ENCODE assay signal across 8 cellular contexts in genomic region chrX:48945517-48946348, GRCh38. TPM values are rescaled to one million over a fixed set of nuclear protein-coding genes. Genes with fewer than 3 reads are reported as not detected.
DNase-seq lines count a peak whose midpoint lies in the region; ATAC-seq and TF ChIP-seq lines count a peak whose summit lies in the region.

No MANE protein-coding gene starts in this region.

- peak; percentile 81 for TF ChIP-seq CTCF in 22Rv1 (IDR thresholded peaks at IDR 0.05)
- TF ChIP-seq CTCF in endothelial cell (IDR thresholded peaks at IDR 0.05; ENCODE audit: unreplicated experiment), result no peak

- no peak overlapping the region for H3K27ac ChIP-seq in 22Rv1

- no peak for ATAC-seq in HG02938 (IDR thresholded peaks at IDR 0.05; ENCODE audit: unreplicated experiment)

- H3K27ac Mint-ChIP-seq in endothelial cell (ENCODE audit: unreplicated experiment), result no peak overlapping the region

- H3K9me3 Mint-ChIP-seq in endothelial cell (ENCODE audit: unreplicated experiment), result no peaks in the 10 kb centered on the region

- DNase-seq in EL (peak; percentile 38), M059J (ENCODE audit: low read depth) (peak; percentile 42), endothelial cell (ENCODE audit: low spot score) (peak; percentile 40), myocyte (ENCODE audit: low read depth) (peak; percentile 46), DMS79 treated with DMSO at 0.1 percent for 48 hours (lab: John Stamatoyannopoulos, UW) (no peak)
- peak; percentile 54 for DNase-seq in activated CD4-positive, alpha-beta T cell treated with anti-CD3 and anti-CD28 coated beads for 48 hours

- H3K4me3 Mint-ChIP-seq in endothelial cell (ENCODE audit: unreplicated experiment), result no peak overlapping the region

- peaks cover 8% of the 10 kb centered on the region for H3K4me1 Mint-ChIP-seq in endothelial cell (ENCODE audit: unreplicated experiment)

- peaks cover 13% of the 10 kb centered on the region for H3K36me3 Mint-ChIP-seq in endothelial cell (ENCODE audit: low read depth, unreplicated experiment)

- peaks cover 6% of the 10 kb centered on the region for H3K27me3 Mint-ChIP-seq in endothelial cell (ENCODE audit: unreplicated experiment)

RNA-seq across cellular contexts. Expression of gene OTUD5, which starts 11.7 kb away (rescaled TPM):
- total RNA-seq in M059J (2014; rRNA removed; shearing (Covaris generic)), result 27.3 and 54.4 TPM in 2 replicates
- total RNA-seq in endothelial cell (ENCODE audit: unreplicated experiment) (48.8 TPM), myocyte (27.0 and 27.9 TPM in 2 replicates)
- polyA plus RNA-seq in myocyte (2012), result 53.1 TPM

RNA-seq across cellular contexts. Expression of gene KCND1, which starts 25.9 kb away (rescaled TPM):
- total RNA-seq in M059J (2014; rRNA removed; shearing (Covaris generic)), result 0.76 and 1.7 TPM in 2 replicates
- total RNA-seq in endothelial cell (ENCODE audit: unreplicated experiment), result 6.0 TPM
- 0.10 and 0.21 TPM in 2 replicates for total RNA-seq in myocyte
- 1.00 TPM for polyA plus RNA-seq in myocyte (2012)

RNA-seq across cellular contexts. Expression of gene PIM2, which starts 26.9 kb away (rescaled TPM):
- total RNA-seq in M059J (2014; rRNA removed; shearing (Covaris generic)), result 14.2 and 14.3 TPM in 2 replicates
- 7.0 TPM for total RNA-seq in endothelial cell (ENCODE audit: unreplicated experiment)
- 4.6 and 6.2 TPM in 2 replicates for total RNA-seq in myocyte
- polyA plus RNA-seq in myocyte (2012), result 5.3 TPM

RNA-seq across cellular contexts. Expression of gene SLC35A2, which starts 34.3 kb away (rescaled TPM):
- total RNA-seq in M059J (2014; rRNA removed; shearing (Covaris generic)), result 70.5 and 77.8 TPM in 2 replicates
- total RNA-seq in endothelial cell (ENCODE audit: unreplicated experiment) (27.2 TPM), myocyte (18.2 and 24.4 TPM in 2 replicates)
- 39.0 TPM for polyA plus RNA-seq in myocyte (2012)

RNA-seq across cellular contexts. Expression of gene PQBP1, which starts 48.0 kb away (rescaled TPM):
- 44.6 and 53.9 TPM in 2 replicates for total RNA-seq in M059J (2014; rRNA removed; shearing (Covaris generic))
- total RNA-seq in endothelial cell (ENCODE audit: unreplicated experiment) (80.1 TPM), myocyte (37.6 and 44.7 TPM in 2 replicates)
- polyA plus RNA-seq in myocyte (2012), result 79.0 TPM
